In genomic region chr3:63910873-63911272, GRCh38 we compare ENCODE assay signal across 8 cellular contexts. TPM values are rescaled to one million over a fixed set of nuclear protein-coding genes. Genes with fewer than 3 reads are reported as not detected.
DNase-seq lines count a peak whose midpoint lies in the region; ATAC-seq, FAIRE-seq and TF ChIP-seq lines count a peak whose summit lies in the region.

No MANE protein-coding gene starts in this region.

- peak overlapping the region; percentile 40; the same call in 1 of the 2 replicates for H2AFZ ChIP-seq in K562 (ENCODE audit: low read depth, low read length)

- H3K9me3 ChIP-seq in K562 (replicated peaks; ENCODE audit: control insufficient read depth, insufficient read depth, low read depth, low read length): no peaks in the 10 kb centered on the region
- H3K9me3 ChIP-seq in mucosa of stomach (ENCODE audit: control insufficient read depth, low read length): no peaks in the 10 kb centered on the region

- TF ChIP-seq CTCF in K562 (IDR thresholded peaks at IDR 0.05 in 2 of 3, conservative IDR thresholded peaks at IDR 0.05 in 1 of 3; ENCODE audit: insufficient read depth in 2 of 3, low read depth in 1 of 3, low read length in 3 of 3) (no peak), D721Med (IDR thresholded peaks at IDR 0.05; ENCODE audit: insufficient read depth, missing control alignments) (no peak)

- POLR2A ChIA-PET in K562 (lab: Yijun Ruan, JAX): no interaction called here

- H3K4me1 ChIP-seq in K562 (replicated peaks in 1 of 2; ENCODE audit: control insufficient read depth in 2 of 2, insufficient read depth in 2 of 2, low read length in 2 of 2): peaks cover 9 to 13% of the 10 kb centered on the region in 2 experiments
- peaks cover 11% of the 10 kb centered on the region for H3K4me1 ChIP-seq in mucosa of stomach (ENCODE audit: control insufficient read depth, insufficient read depth, low read length)

- H3K4me3 ChIP-seq in K562: peak overlapping the region; percentile 65; the same call in 1 of the 2 replicates
- peak overlapping the region; percentile 68 for H3K4me3 ChIP-seq in mucosa of stomach (ENCODE audit: low read length)

- peaks cover 22% of the 10 kb centered on the region; the same call in 2 of the 3 replicates for H3K36me3 ChIP-seq in K562 (ENCODE audit: control insufficient read depth, insufficient read depth, low read length)
- H3K36me3 ChIP-seq in mucosa of stomach (ENCODE audit: control insufficient read depth, insufficient read depth, low read length): no peaks in the 10 kb centered on the region

- CTCF ChIA-PET in K562 (lab: Yijun Ruan, JAX; ENCODE audit: low intra/inter-chr PET ratio): no interaction called here

- H3K27me3 ChIP-seq in K562 (ENCODE audit: control insufficient read depth in 2 of 2, insufficient read depth in 2 of 2, low read length in 2 of 2) (no peaks in the 10 kb centered on the region), mucosa of stomach (ENCODE audit: control insufficient read depth, insufficient read depth, low read length) (no peaks in the 10 kb centered on the region)

- no peak for TF ChIP-seq POLR2A in K562 (conservative IDR thresholded peaks at IDR 0.05)

- TF ChIP-seq EP300 in K562 (IDR thresholded peaks at IDR 0.05; ENCODE audit: low read length): no peak

- BruUV-seq in K562 (replicated peaks; lab: Mats Ljungman, UMichigan): no TSS peak

- ATAC-seq in HG02870 (IDR thresholded peaks at IDR 0.05; ENCODE audit: unreplicated experiment) (peak; percentile 20), K562 (no peak), HG03196 (IDR thresholded peaks at IDR 0.05; ENCODE audit: unreplicated experiment) (no peak)

- in situ Hi-C loops in K562 (cut with MboI): no loop called here

- FAIRE-seq in K562 (lab: Jason Lieb, UNC) (no peak), D721Med (lab: Jason Lieb, UNC) (no peak)

- DNase-seq in CD1c-positive myeloid dendritic cell (ENCODE audit: extremely low spot score) (peak; percentile 45), K562 (ENCODE audit: extremely low read depth in 1 of 4, low spot score in 3 of 4) (no peak), D721Med (ENCODE audit: insufficient read length, low spot score) (no peak), NCI-H345 treated with DMSO at 0.1 percent for 48 hours (lab: John Stamatoyannopoulos, UW; ENCODE audit: unreplicated experiment) (no peak), NCI-H1436 (lab: John Stamatoyannopoulos, UW) (no peak)

- H4K20me1 ChIP-seq in K562 (replicated peaks; ENCODE audit: control insufficient read depth, insufficient read depth, low read length): no peaks in the 10 kb centered on the region

- H3K4me2 ChIP-seq in K562 (ENCODE audit: insufficient read depth, low read length): peak overlapping the region; percentile 81

- no peaks in the 10 kb centered on the region for H3K9me1 ChIP-seq in K562 (ENCODE audit: control insufficient read depth, insufficient read depth, low read length)

- 7% methylated on average over 1 of the region's 1 CpG for WGBS in K562 (ENCODE audit: insufficient coverage, low coverage, missing lambda C conversion rate)

- intact Hi-C loops in K562 (cut with micrococcal nuclease): loop anchor here (5.0 kb wide), 1 partner anchor 49 kb away; the partner anchor contains the start of genes ATXN7 and THOC7

- H3K79me2 ChIP-seq in K562 (ENCODE audit: control insufficient read depth, insufficient read depth, low read length): peaks cover 36% of the 10 kb centered on the region

- peak overlapping the region in 1 of 2 experiments; percentile 67; a peak in 2 of 4 replicates for H3K9ac ChIP-seq in K562 (ENCODE audit: insufficient read depth in 1 of 2, low read depth in 2 of 2, low read length in 2 of 2)
- H3K9ac ChIP-seq in mucosa of stomach (ENCODE audit: low read length): peak overlapping the region; percentile 75

- H3K27ac ChIP-seq in K562 (ENCODE audit: extremely low read depth, low read depth, low read length): peak overlapping the region; percentile 88; the same call in 2 of the 3 replicates

- TF ChIP-seq RAD21 in K562 (CRISPR knock-in tag; conservative IDR thresholded peaks at IDR 0.05 in 1 of 2, IDR thresholded peaks at IDR 0.05 in 1 of 2): no peak

TF ChIP-seq in K562, 482 proteins besides CTCF, POLR2A, EP300 and RAD21 (continues in another document):
- no peak for TF ChIP-seq ZBTB1 (CRISPR knock-in tag; IDR thresholded peaks at IDR 0.05; ENCODE audit: borderline replicate concordance, low read depth)
- no peak for TF ChIP-seq MCM5 (IDR thresholded peaks at IDR 0.05; ENCODE audit: low read depth)
- TF ChIP-seq ZNF354B (CRISPR knock-in tag; IDR thresholded peaks at IDR 0.05): no peak
- no peak for TF ChIP-seq CHD1 (IDR thresholded peaks at IDR 0.05; ENCODE audit: low read length)
- no peak for TF ChIP-seq RNF219 (CRISPR knock-in tag; IDR thresholded peaks at IDR 0.05)
- TF ChIP-seq NCOA6 (IDR thresholded peaks at IDR 0.05): no peak
- TF ChIP-seq ZNF324 (CRISPR knock-in tag; IDR thresholded peaks at IDR 0.05): no peak

RNA-seq across cellular contexts. Expression of gene SCAANT1, which starts 1.3 kb away (rescaled TPM):
- not detected in 2 replicates for total RNA-seq in K562 (2011; cell fraction: chromatin; rRNA removed; ENCODE audit: low replicate concordance)
- total RNA-seq in K562 (2011; cell fraction: nucleolus; rRNA removed): not detected in 2 replicates
- total RNA-seq in K562 (2011; cell fraction: nucleoplasm; rRNA removed): not detected in 2 replicates
- total RNA-seq in K562 (2014; rRNA removed): 2.2 TPM in 1 of 2 replicates, not detected in the other
- total RNA-seq in K562 (2014; rRNA removed; fragmentation: Illumina TruSeq; extraction: Trizol): not detected in 2 replicates
- total RNA-seq in K562 (2015; rRNA removed; fragmentation: Illumina TruSeq; extraction: Trizol): not detected in 2 replicates
- not detected in 2 replicates for total RNA-seq in K562 (2021)
- not detected in 2 replicates for polyA plus RNA-seq in K562 (2011; rRNA removed)
- polyA plus RNA-seq in K562 (2011; cell fraction: cytosol; rRNA removed): not detected in 2 replicates
- not detected in 2 replicates for polyA plus RNA-seq in K562 (2011; cell fraction: nucleus; rRNA removed)
- not detected in 2 replicates for polyA plus RNA-seq in K562 (2012)
- polyA plus RNA-seq in K562 (2014; fragmentation: Illumina TruSeq; extraction: Trizol): not detected in 2 replicates
- not detected for polyA plus RNA-seq in K562 (2014; fragmentation: Nextera tagmentation; extraction: Ambion mirVana)
- not detected in 2 replicates for polyA plus RNA-seq in K562 (2014; rRNA removed)
- not detected in 2 replicates for polyA minus RNA-seq in K562 (2011; rRNA and poly(A)+ RNA removed)
- not detected in 2 replicates for polyA minus RNA-seq in K562 (2011; cell fraction: cytosol; rRNA and poly(A)+ RNA removed)
- not detected in 2 replicates for polyA minus RNA-seq in K562 (2011; cell fraction: nucleus; rRNA and poly(A)+ RNA removed)

RNA-seq across cellular contexts. Expression of gene ATXN7, which starts 47.2 kb away (rescaled TPM):
- 58.0 and 91.6 TPM in 2 replicates for total RNA-seq in K562 (2011; cell fraction: chromatin; rRNA removed; ENCODE audit: low replicate concordance)
- 28.3 and 32.4 TPM in 2 replicates for total RNA-seq in K562 (2011; cell fraction: nucleolus; rRNA removed)
- total RNA-seq in K562 (2011; cell fraction: nucleoplasm; rRNA removed): 42.3 and 58.9 TPM in 2 replicates
- total RNA-seq in K562 (2014; rRNA removed) (5.8 and 6.1 TPM in 2 replicates), K562 (2014; rRNA removed; fragmentation: Illumina TruSeq; extraction: Trizol) (7.5 and 9.6 TPM in 2 replicates), K562 (2015; rRNA removed; fragmentation: Illumina TruSeq; extraction: Trizol) (8.0 and 8.9 TPM in 2 replicates), K562 (2021) (5.8 and 9.2 TPM in 2 replicates)
- polyA plus RNA-seq in K562 (2011; rRNA removed) (8.2 and 14.1 TPM in 2 replicates), K562 (2014; fragmentation: Illumina TruSeq; extraction: Trizol) (6.7 and 7.6 TPM in 2 replicates), K562 (2014; fragmentation: Nextera tagmentation; extraction: Ambion mirVana) (1 to 10 TPM in 1 of 2 experiments, under 1 TPM in 1; 0.41 to 1.3 TPM), K562 (2014; rRNA removed) (3.5 and 5.8 TPM in 2 replicates)
- 12.3 and 12.6 TPM in 2 replicates for polyA plus RNA-seq in K562 (2011; cell fraction: cytosol; rRNA removed)
- polyA plus RNA-seq in K562 (2011; cell fraction: nucleus; rRNA removed): 43.1 and 66.4 TPM in 2 replicates
- polyA plus RNA-seq in K562 (2012): 2.8 and 5.5 TPM in 2 replicates
- 27.4 and 34.8 TPM in 2 replicates for polyA minus RNA-seq in K562 (2011; rRNA and poly(A)+ RNA removed)
- 8.8 and 9.3 TPM in 2 replicates for polyA minus RNA-seq in K562 (2011; cell fraction: cytosol; rRNA and poly(A)+ RNA removed)
- polyA minus RNA-seq in K562 (2011; cell fraction: nucleus; rRNA and poly(A)+ RNA removed): 47.0 and 67.5 TPM in 2 replicates

RNA-seq across cellular contexts. Expression of gene THOC7, which starts 47.3 kb away (rescaled TPM):
- total RNA-seq in K562 (2011; cell fraction: chromatin; rRNA removed; ENCODE audit: low replicate concordance): 3.7 and 9.4 TPM in 2 replicates
- 3.6 and 3.8 TPM in 2 replicates for total RNA-seq in K562 (2011; cell fraction: nucleolus; rRNA removed)
- 5.1 and 9.8 TPM in 2 replicates for total RNA-seq in K562 (2011; cell fraction: nucleoplasm; rRNA removed)
- total RNA-seq in K562 (2014; rRNA removed): 45.1 and 56.5 TPM in 2 replicates
- 94.7 and 103 TPM in 2 replicates for total RNA-seq in K562 (2014; rRNA removed; fragmentation: Illumina TruSeq; extraction: Trizol)
- 89.2 and 96.6 TPM in 2 replicates for total RNA-seq in K562 (2015; rRNA removed; fragmentation: Illumina TruSeq; extraction: Trizol)
- 65.8 and 67.8 TPM in 2 replicates for total RNA-seq in K562 (2021)
- polyA plus RNA-seq in K562 (2011; rRNA removed): 56.7 and 89.6 TPM in 2 replicates
- 7.9 and 18.4 TPM in 2 replicates for polyA plus RNA-seq in K562 (2011; cell fraction: cytosol; rRNA removed)
- 8.8 and 17.9 TPM in 2 replicates for polyA plus RNA-seq in K562 (2011; cell fraction: nucleus; rRNA removed)
- polyA plus RNA-seq in K562 (2012): 80.7 and 91.2 TPM in 2 replicates
- 113 and 118 TPM in 2 replicates for polyA plus RNA-seq in K562 (2014; fragmentation: Illumina TruSeq; extraction: Trizol)
- 100 to 1,000 TPM; 121 to 129 TPM for polyA plus RNA-seq in K562 (2014; fragmentation: Nextera tagmentation; extraction: Ambion mirVana)
- 76.6 and 89.8 TPM in 2 replicates for polyA plus RNA-seq in K562 (2014; rRNA removed)
- polyA minus RNA-seq in K562 (2011; rRNA and poly(A)+ RNA removed): 33.0 and 42.3 TPM in 2 replicates
- polyA minus RNA-seq in K562 (2011; cell fraction: cytosol; rRNA and poly(A)+ RNA removed): 17.2 and 19.4 TPM in 2 replicates
- polyA minus RNA-seq in K562 (2011; cell fraction: nucleus; rRNA and poly(A)+ RNA removed): 3.9 and 7.0 TPM in 2 replicates
